Comparison of ENCODE assay signal across 1 cellular context in genomic region chr2:3638456-3638810, GRCh38.
TF ChIP-seq lines count a peak whose summit lies in the region.

No MANE protein-coding gene starts in this region.

TF ChIP-seq in H1, 55 proteins besides CTCF, POLR2A, EP300 and RAD21:
- no peak for TF ChIP-seq CBX5 (IDR thresholded peaks at IDR 0.05; ENCODE audit: low read depth, low read length)
- TF ChIP-seq MAFK (IDR thresholded peaks at IDR 0.05; ENCODE audit: low read depth, low read length) = no peak
- TF ChIP-seq CEBPB (IDR thresholded peaks at IDR 0.05; ENCODE audit: low read depth, low read length) = no peak
- no peak for TF ChIP-seq BACH1 (IDR thresholded peaks at IDR 0.05; ENCODE audit: low read length)
- no peak for TF ChIP-seq ATF2 (IDR thresholded peaks at IDR 0.05; ENCODE audit: low read length)
- TF ChIP-seq CREB1 (IDR thresholded peaks at IDR 0.05) = no peak
- no peak for TF ChIP-seq GABPA (IDR thresholded peaks at IDR 0.05; ENCODE audit: borderline replicate concordance, insufficient read depth, low read length)
- TF ChIP-seq TAF1 (IDR thresholded peaks at IDR 0.05; ENCODE audit: low read depth, low read length) = no peak
- TF ChIP-seq EZH2 (IDR thresholded peaks at IDR 0.05; ENCODE audit: low read depth, low read length, severe bottlenecking) = no peak
- no peak for TF ChIP-seq FOSL1 (IDR thresholded peaks at IDR 0.05; ENCODE audit: insufficient read depth, low read depth, low read length)
- no peak for TF ChIP-seq BCL11A (IDR thresholded peaks at IDR 0.05; ENCODE audit: low read depth in 2 of 2, low read length in 2 of 2)
- no peak for TF ChIP-seq RNF2 (IDR thresholded peaks at IDR 0.05; ENCODE audit: borderline replicate concordance, low read depth, low read length, missing control alignments, poor library complexity, severe bottlenecking)
- no peak for TF ChIP-seq CHD1 (IDR thresholded peaks at IDR 0.05; ENCODE audit: low read depth, low read length)
- TF ChIP-seq TBP (IDR thresholded peaks at IDR 0.05; ENCODE audit: low read depth, low read length) = no peak
- no peak for TF ChIP-seq KDM4A (IDR thresholded peaks at IDR 0.05; ENCODE audit: low read depth, low read length, severe bottlenecking)
- no peak for TF ChIP-seq SIX5 (IDR thresholded peaks at IDR 0.05; ENCODE audit: low read depth, low read length)
- no peak for TF ChIP-seq SRF (IDR thresholded peaks at IDR 0.05; ENCODE audit: low read depth, low read length)
- no peak for TF ChIP-seq SP4 (IDR thresholded peaks at IDR 0.05; ENCODE audit: low read length)
- TF ChIP-seq ZNF274 (IDR thresholded peaks at IDR 0.05; ENCODE audit: borderline replicate concordance, extremely low read depth, low read length) = no peak
- no peak for TF ChIP-seq USF2 (IDR thresholded peaks at IDR 0.05; ENCODE audit: low read length)
